Comparison of ENCODE assay signal across 18 cellular contexts in genomic region chr17:67241719-67242341, GRCh38. TPM values are rescaled to one million over a fixed set of nuclear protein-coding genes. Genes with fewer than 3 reads are reported as not detected.
A peak's percentile ranks its signal among the peaks of the same experiment; 100 is the strongest.
DNase-seq lines count a peak whose midpoint lies in the region; ATAC-seq and TF ChIP-seq lines count a peak whose summit lies in the region.
"Had no signal": no experiment of that assay in that cellular context is flagged by ENCODE, and none has a peak within 500 bp of the region (broad histone marks: within the 10 kb centered on the region; RNA-seq: fewer than 3 reads in every experiment).

No MANE protein-coding gene starts in this region.

- no peaks in the 10 kb centered on the region for H3K9me3 Mint-ChIP-seq in activated CD4-positive, alpha-beta T cell treated with anti-CD3 and anti-CD28 coated beads for 36 hours (ENCODE audit: low read depth)
- peaks cover 0 to 1% (median 0%) of the 10 kb centered on the region in 11 donors for H3K9me3 Mint-ChIP-seq in naive thymus-derived CD4-positive, alpha-beta T cell
- H3K9me3 Mint-ChIP-seq: stimulated activated naive CD8-positive, alpha-beta T cell treated with anti-CD3 and anti-CD28 coated beads, Interleukin-15, Interleukin-2, amounts not matched to agents 100 ng/mL and 50 ng/mL, for 24 hours had no signal

- TF ChIP-seq CTCF in DND-41 (IDR thresholded peaks at IDR 0.05; ENCODE audit: borderline replicate concordance, extremely low read depth, low read length, poor library complexity, severe bottlenecking), result no peak

- no peak overlapping the region for H2AFZ ChIP-seq in DND-41 (ENCODE audit: low read depth, low read length)

- H3K4me2 ChIP-seq in DND-41 (ENCODE audit: insufficient read depth, low read length), result peak overlapping the region; percentile 16; the same call in 1 of the 2 replicates

- H3K27me3 Mint-ChIP-seq in activated CD4-positive, alpha-beta T cell treated with anti-CD3 and anti-CD28 coated beads for 36 hours, result peaks cover 2% of the 10 kb centered on the region
- no peaks in the 10 kb centered on the region for H3K27me3 Mint-ChIP-seq in T-helper 17 cell
- no peaks in the 10 kb centered on the region for H3K27me3 Mint-ChIP-seq in naive thymus-derived CD4-positive, alpha-beta T cell

- no peaks in the 10 kb centered on the region for H3K27me3 ChIP-seq in DND-41 (ENCODE audit: insufficient read depth, low read length, poor library complexity)
- H3K27me3 ChIP-seq in naive thymus-derived CD4-positive, alpha-beta T cell (ENCODE audit: control insufficient read depth in 2 of 2, insufficient read depth in 2 of 2, low read length in 2 of 2), result no peaks in the 10 kb centered on the region
- H3K27me3 ChIP-seq: uterus had no signal

- no peak overlapping the region; a peak in 1 of 4 replicates for H3K4me3 ChIP-seq in DND-41 (ENCODE audit: low read depth in 1 of 2, low read length in 2 of 2)
- no peak overlapping the region for H3K4me3 ChIP-seq in naive thymus-derived CD4-positive, alpha-beta T cell (ENCODE audit: low read length)
- H3K4me3 ChIP-seq: left lung, uterus had no signal

- H3K9ac ChIP-seq in DND-41 (ENCODE audit: low read depth, low read length), result peak overlapping the region; percentile 2; the same call in 1 of the 2 replicates

- H3K79me2 ChIP-seq in DND-41 (ENCODE audit: insufficient read depth, low read length), result peaks cover 87% of the 10 kb centered on the region

- peaks cover 54% of the 10 kb centered on the region for H3K36me3 ChIP-seq in DND-41 (ENCODE audit: insufficient read depth, low read length)
- peaks cover 3 to 22% (median 14%) of the 10 kb centered on the region in 3 experiments for H3K36me3 ChIP-seq in naive thymus-derived CD4-positive, alpha-beta T cell (ENCODE audit: control insufficient read depth in 2 of 3, insufficient read depth in 3 of 3, low read length in 3 of 3)
- H3K36me3 ChIP-seq: uterus had no signal

- H3K4me3 Mint-ChIP-seq in activated CD4-positive, alpha-beta T cell treated with anti-CD3 and anti-CD28 coated beads for 36 hours, result no peak overlapping the region
- H3K4me3 Mint-ChIP-seq in T-helper 17 cell, result peak overlapping the region; percentile 49
- peak overlapping the region in 9 of 10 donors; percentile 17 to 69 (median 43) for H3K4me3 Mint-ChIP-seq in naive thymus-derived CD4-positive, alpha-beta T cell
- H3K4me3 Mint-ChIP-seq: stimulated activated naive CD8-positive, alpha-beta T cell treated with anti-CD3 and anti-CD28 coated beads, Interleukin-15, Interleukin-2, amounts not matched to agents 100 ng/mL and 50 ng/mL, for 24 hours had no signal

- H3K36me3 Mint-ChIP-seq in activated CD4-positive, alpha-beta T cell treated with anti-CD3 and anti-CD28 coated beads for 36 hours (ENCODE audit: low read depth), result peaks cover 35% of the 10 kb centered on the region
- no peaks in the 10 kb centered on the region for H3K36me3 Mint-ChIP-seq in T-helper 17 cell (ENCODE audit: low read depth)
- H3K36me3 Mint-ChIP-seq in naive thymus-derived CD4-positive, alpha-beta T cell, result peaks cover 7 to 25% (median 18%) of the 10 kb centered on the region in 5 donors

- intact Hi-C loops in activated CD4-positive, alpha-beta T cell treated with anti-CD3 and anti-CD28 coated beads for 36 hours (cut with DNase I, micrococcal nuclease), result loop anchor here in 1 of 2 experiments (5.0 kb wide), 1 partner anchor 120 kb away; no protein-coding TSS in a partner anchor
- intact Hi-C loops in naive thymus-derived CD4-positive, alpha-beta T cell (cut with micrococcal nuclease), result loop anchor here (10.0 kb wide), 2 partner anchors 583 to 793 kb away; partner anchors contain the start of genes BPTF (in 1 of the 2) and KPNA2 (in 1 of the 2)

- CTCF ChIA-PET in activated CD4-positive, alpha-beta T cell treated with anti-CD3 and anti-CD28 coated beads for 36 hours (lab: Charles Lee), result interaction anchor here (0.8 to 2.4 kb wide), 2 partner anchors 12 to 20 kb away, joined by 3 to 6 read pairs; no protein-coding TSS in a partner anchor
- CTCF ChIA-PET in naive thymus-derived CD4-positive, alpha-beta T cell (lab: Charles Lee), result no interaction called here

- H3K9me3 ChIP-seq in DND-41 (ENCODE audit: insufficient read depth, low read length, severe bottlenecking) (no peaks in the 10 kb centered on the region), T-helper 17 cell (ENCODE audit: control insufficient read depth, low read length, poor library complexity, severe bottlenecking) (no peaks in the 10 kb centered on the region)
- H3K9me3 ChIP-seq in naive thymus-derived CD4-positive, alpha-beta T cell (ENCODE audit: control insufficient read depth in 2 of 3, low read length in 3 of 3), result no peaks in the 10 kb centered on the region
- H3K9me3 ChIP-seq: left lung, uterus had no signal

- no peak for ATAC-seq in activated CD4-positive, alpha-beta T cell treated with anti-CD3 and anti-CD28 coated beads for 36 hours
- no peak for ATAC-seq in DND-41 (ENCODE audit: insufficient read depth, low read depth)
- ATAC-seq in T-helper 17 cell, result no peak
- ATAC-seq in naive thymus-derived CD4-positive, alpha-beta T cell, result no peak
- no peak for ATAC-seq in HG03196 (IDR thresholded peaks at IDR 0.05; ENCODE audit: unreplicated experiment)
- ATAC-seq: left lung had no signal

- H3K27ac ChIP-seq in DND-41 (ENCODE audit: low read length), result no peak overlapping the region
- no peak overlapping the region for H3K27ac ChIP-seq in naive thymus-derived CD4-positive, alpha-beta T cell (ENCODE audit: low read depth, low read length)
- H3K27ac ChIP-seq: left lung, uterus had no signal

- POLR2A ChIA-PET in activated CD4-positive, alpha-beta T cell treated with anti-CD3 and anti-CD28 coated beads for 36 hours (lab: Charles Lee), result no interaction called here
- POLR2A ChIA-PET in naive thymus-derived CD4-positive, alpha-beta T cell (lab: Charles Lee), result no interaction called here

- peaks cover 41% of the 10 kb centered on the region for H3K4me1 ChIP-seq in DND-41 (ENCODE audit: insufficient read depth, low read length)
- H3K4me1 ChIP-seq in naive thymus-derived CD4-positive, alpha-beta T cell (ENCODE audit: control insufficient read depth in 2 of 2, insufficient read depth in 2 of 2, low read length in 2 of 2), result peaks cover 11 to 42% of the 10 kb centered on the region in 2 donors

- H3K4me1 Mint-ChIP-seq in activated CD4-positive, alpha-beta T cell treated with anti-CD3 and anti-CD28 coated beads for 36 hours, result peaks cover 55% of the 10 kb centered on the region
- peaks cover 42% of the 10 kb centered on the region for H3K4me1 Mint-ChIP-seq in T-helper 17 cell
- H3K4me1 Mint-ChIP-seq in naive thymus-derived CD4-positive, alpha-beta T cell, result peaks cover 46 to 61% (median 55%) of the 10 kb centered on the region in 7 donors

- H3K27ac Mint-ChIP-seq in activated CD4-positive, alpha-beta T cell treated with anti-CD3 and anti-CD28 coated beads for 36 hours, result peak overlapping the region; percentile 39
- peak overlapping the region; percentile 86 for H3K27ac Mint-ChIP-seq in T-helper 17 cell
- peak overlapping the region in 4 of 9 donors; percentile 9 to 51 (median 35) for H3K27ac Mint-ChIP-seq in naive thymus-derived CD4-positive, alpha-beta T cell
- H3K27ac Mint-ChIP-seq: stimulated activated naive CD8-positive, alpha-beta T cell treated with anti-CD3 and anti-CD28 coated beads, Interleukin-15, Interleukin-2, amounts not matched to agents 100 ng/mL and 50 ng/mL, for 24 hours had no signal

- peaks cover 32% of the 10 kb centered on the region; the same call in 1 of the 2 replicates for H4K20me1 ChIP-seq in DND-41 (ENCODE audit: insufficient read depth, low read length)

- no peak for DNase-seq in activated CD4-positive, alpha-beta T cell treated with anti-CD3 and anti-CD28 coated beads for 36 hours
- no peak for DNase-seq in activated CD4-positive, alpha-beta T cell treated with anti-CD3 and anti-CD28 coated beads, Interleukin-2, amount 50 U/mL, for 1 hour
- DNase-seq in DND-41, result no peak
- DNase-seq in T-helper 17 cell, result no peak
- DNase-seq in naive thymus-derived CD4-positive, alpha-beta T cell, result no peak
- no peak for DNase-seq in OCI-M2 (lab: John Stamatoyannopoulos, UW; ENCODE audit: unreplicated experiment)
- DNase-seq in NCI-H187 treated with DMSO at 0.1 percent for 48 hours (lab: John Stamatoyannopoulos, UW), result no peak
- DNase-seq: activated CD4-positive, CD25-positive, alpha-beta regulatory T cell treated with anti-CD3 and anti-CD28 coated beads, Interleukin-2, amount 50 U/mL, for 72 hours; C1 segment of cervical spinal cord; KBM-7; left lung; NCI-H1092 treated with DMSO at 0.1 percent for 48 hours; NCI-H82; stimulated activated CD4-positive, alpha-beta T cell treated with anti-CD3 and anti-CD28 coated beads, Interleukin-12 subunit alpha, Interleukin-12 subunit beta, amount 100 ng/mL, for 4 hours; SW 1271; uterus had no signal

RNA-seq across cellular contexts. Expression of gene HELZ, which starts 3.2 kb away (rescaled TPM):
- total RNA-seq in activated CD4-positive, alpha-beta T cell treated with anti-CD3 and anti-CD28 coated beads for 36 hours, result 10 to 100 TPM; 55.3 to 58.0 TPM
- 100 to 1,000 TPM; 124 to 164 TPM for total RNA-seq in T-helper 17 cell
- 100 to 1,000 TPM in 1 of 5 experiments, 10 to 100 TPM in 4; 68.6 to 114 (median 89.3) TPM for total RNA-seq in naive thymus-derived CD4-positive, alpha-beta T cell
- 10 to 100 TPM; 44.8 to 57.6 TPM for polyA plus RNA-seq in naive thymus-derived CD4-positive, alpha-beta T cell
